In the genomic region with DNA sequence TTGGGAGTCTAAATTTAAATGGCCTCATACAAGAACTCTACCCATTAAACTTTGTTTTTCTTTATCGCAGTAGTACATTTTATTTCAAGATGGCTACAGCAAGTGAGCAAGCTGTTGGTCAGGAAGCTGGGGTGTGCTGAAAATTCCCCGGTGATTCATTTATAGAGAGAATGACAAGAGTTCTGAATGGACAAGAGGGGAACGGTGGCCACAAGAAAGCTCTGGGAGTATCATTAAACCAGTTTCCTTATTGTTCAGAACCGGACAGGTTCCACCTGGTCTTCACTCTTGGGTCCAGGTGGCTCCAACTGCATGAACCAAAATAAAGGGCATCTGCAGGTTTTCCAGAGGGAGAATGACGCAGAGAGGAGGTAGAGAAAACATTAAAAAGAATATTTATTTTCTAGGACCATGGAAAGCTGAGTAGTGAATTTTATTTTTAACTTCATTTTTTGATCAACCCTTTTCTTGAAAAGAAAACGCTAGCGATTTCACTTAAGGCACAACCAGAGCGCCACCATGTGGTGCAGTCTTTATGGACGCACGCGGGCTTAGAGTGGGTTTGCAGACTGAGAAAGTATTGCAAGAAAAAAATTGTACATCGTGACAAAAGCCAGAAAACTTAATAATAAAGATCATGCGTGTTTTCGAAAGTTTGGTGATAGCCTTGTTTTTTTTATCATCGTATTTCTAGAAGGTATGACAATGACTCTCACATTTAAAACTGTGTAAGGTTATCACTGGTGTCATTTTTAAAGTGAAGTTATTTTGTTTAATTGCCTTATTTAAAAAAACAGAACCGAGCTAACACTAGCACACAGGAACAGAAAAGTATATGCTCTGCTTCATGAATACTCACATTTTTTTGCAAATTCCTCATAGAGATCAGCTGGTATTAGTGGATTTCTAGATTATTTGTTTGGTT, we compare ENCODE assay signal across 11 cellular contexts.
DNase-seq lines count a peak whose midpoint lies in the region; ATAC-seq and TF ChIP-seq lines count a peak whose summit lies in the region.
"Had no signal": no experiment of that assay in that cellular context is flagged by ENCODE, and none has a peak within 500 bp of the region (broad histone marks: within the 10 kb centered on the region; RNA-seq: fewer than 3 reads in every experiment).

No MANE protein-coding gene starts in this region.

- no peaks in the 10 kb centered on the region for H3K79me2 ChIP-seq in smooth muscle cell (ENCODE audit: low read depth)

- H3K36me3 ChIP-seq in adipocyte (ENCODE audit: control insufficient read depth, insufficient read depth, low read length, severe bottlenecking), result no peaks in the 10 kb centered on the region
- no peaks in the 10 kb centered on the region for H3K36me3 ChIP-seq in smooth muscle cell (ENCODE audit: low read depth)

- no peaks in the 10 kb centered on the region for H3K36me3 Mint-ChIP-seq in activated naive CD4-positive, alpha-beta T cell treated with anti-CD3 and anti-CD28 coated beads, Interleukin-2, amount 10 ng/mL, durations not matched to agents 7 days and 5 days
- H3K36me3 Mint-ChIP-seq: CD4-positive, CD25-positive, alpha-beta regulatory T cell had no signal

- H3K4me1 ChIP-seq in adipocyte (ENCODE audit: control insufficient read depth, insufficient read depth, low read length), result no peaks in the 10 kb centered on the region
- H3K4me1 ChIP-seq in smooth muscle cell (ENCODE audit: low read depth), result no peaks in the 10 kb centered on the region

- peak overlapping the region; percentile 34 for H2AFZ ChIP-seq in smooth muscle cell (ENCODE audit: low read depth)

- H3K27ac Mint-ChIP-seq in activated naive CD4-positive, alpha-beta T cell treated with anti-CD3 and anti-CD28 coated beads, Interleukin-2, amount 10 ng/mL, durations not matched to agents 7 days and 5 days, result no peak overlapping the region
- H3K27ac Mint-ChIP-seq: activated naive CD4-positive, alpha-beta T cell treated with anti-CD3 and anti-CD28 coated beads, Interleukin-2, amount 50 U/mL, for 72 hours; CD4-positive, CD25-positive, alpha-beta regulatory T cell; stimulated activated naive CD8-positive, alpha-beta T cell treated with anti-CD3 and anti-CD28 coated beads, Interleukin-15, amount 100 ng/mL, for 72 hours had no signal

- H3K27me3 Mint-ChIP-seq in activated naive CD4-positive, alpha-beta T cell treated with anti-CD3 and anti-CD28 coated beads, Interleukin-2, amount 10 ng/mL, durations not matched to agents 7 days and 5 days, result no peaks in the 10 kb centered on the region
- H3K27me3 Mint-ChIP-seq: CD4-positive, CD25-positive, alpha-beta regulatory T cell; stimulated activated naive CD8-positive, alpha-beta T cell treated with anti-CD3 and anti-CD28 coated beads, Interleukin-15, amount 100 ng/mL, for 72 hours had no signal

- H3K9ac ChIP-seq in adipocyte (ENCODE audit: low read length) (no peak overlapping the region), smooth muscle cell (ENCODE audit: low read depth) (no peak overlapping the region)

- no peak overlapping the region for H3K27ac ChIP-seq in smooth muscle cell (ENCODE audit: low read depth)

- no peaks in the 10 kb centered on the region for H3K4me1 Mint-ChIP-seq in activated naive CD4-positive, alpha-beta T cell treated with anti-CD3 and anti-CD28 coated beads, Interleukin-2, amount 10 ng/mL, durations not matched to agents 7 days and 5 days
- H3K4me1 Mint-ChIP-seq: CD4-positive, CD25-positive, alpha-beta regulatory T cell; stimulated activated naive CD8-positive, alpha-beta T cell treated with anti-CD3 and anti-CD28 coated beads, Interleukin-15, amount 100 ng/mL, for 72 hours had no signal

- peak; percentile 57 for ATAC-seq in HG02870 (IDR thresholded peaks at IDR 0.05; ENCODE audit: unreplicated experiment)
- ATAC-seq: activated naive CD4-positive, alpha-beta T cell treated with anti-CD3 and anti-CD28 coated beads, Interleukin-2, amount 50 U/mL, for 72 hours; stimulated activated naive CD8-positive, alpha-beta T cell treated with anti-CD3 and anti-CD28 coated beads, Interleukin-15, amount 100 ng/mL, for 72 hours had no signal

- WGBS in smooth muscle cell (ENCODE audit: low lambda C conversion rate), result 28% methylated on average over 16 of the region's 16 CpGs

- no peaks in the 10 kb centered on the region for H3F3A ChIP-seq in smooth muscle cell (ENCODE audit: low read depth)

- H3K4me2 ChIP-seq in smooth muscle cell, result peak overlapping the region; percentile 62

- peak; percentile 8 to 11 for DNase-seq in activated CD4-positive, alpha-beta T cell treated with anti-CD3 and anti-CD28 coated beads, Interleukin-2, amount 50 U/mL, for 48 hours
- DNase-seq in activated CD4-positive, alpha-beta T cell treated with anti-CD3 and anti-CD28 coated beads, Interleukin-2, amount 50 U/mL, for 4 hours, result no peak
- DNase-seq in NCI-H2081 treated with DMSO at 0.1 percent for 48 hours (lab: John Stamatoyannopoulos, UW) (peak; percentile 52), adipocyte (ENCODE audit: low read depth) (peak; percentile 87), hippocampal formation (lab: John Stamatoyannopoulos, UW) (peak; percentile 31 to 56), smooth muscle cell (lab: John Stamatoyannopoulos, UW; ENCODE audit: unreplicated experiment) (peak; percentile 0)
- DNase-seq in activated naive CD4-positive, alpha-beta T cell treated with anti-CD3 and anti-CD28 coated beads, Interleukin-2, amount 10 ng/mL, durations not matched to agents 7 days and 5 days, result no peak

- H3K9me3 ChIP-seq in adipocyte (ENCODE audit: control insufficient read depth, low read length), result peaks cover 2% of the 10 kb centered on the region
- no peaks in the 10 kb centered on the region for H3K9me3 ChIP-seq in smooth muscle cell (replicated peaks; ENCODE audit: low read depth)

- peak; percentile 82 for TF ChIP-seq CTCF in smooth muscle cell (IDR thresholded peaks at IDR 0.05; ENCODE audit: borderline replicate concordance, insufficient read depth, poor library complexity, severe bottlenecking)

- H3K27me3 ChIP-seq in adipocyte (replicated peaks; ENCODE audit: control insufficient read depth, insufficient read depth, low read length), result no peaks in the 10 kb centered on the region
- no peaks in the 10 kb centered on the region for H3K27me3 ChIP-seq in smooth muscle cell (ENCODE audit: low read depth)

- H3K4me3 Mint-ChIP-seq in activated naive CD4-positive, alpha-beta T cell treated with anti-CD3 and anti-CD28 coated beads, Interleukin-2, amount 10 ng/mL, durations not matched to agents 7 days and 5 days, result no peak overlapping the region
- H3K4me3 Mint-ChIP-seq: CD4-positive, CD25-positive, alpha-beta regulatory T cell; stimulated activated naive CD8-positive, alpha-beta T cell treated with anti-CD3 and anti-CD28 coated beads, Interleukin-15, amount 100 ng/mL, for 72 hours had no signal

- H3K4me3 ChIP-seq in adipocyte (ENCODE audit: low read length) (no peak overlapping the region), smooth muscle cell (no peak overlapping the region)

- CTCF ChIA-PET in activated naive CD4-positive, alpha-beta T cell treated with anti-CD3 and anti-CD28 coated beads, Interleukin-2, amount 10 ng/mL, durations not matched to agents 7 days and 5 days (lab: Charles Lee), result interaction anchor here (2.9 kb wide), 1 partner anchor 200 kb away, joined by 11 read pairs; no protein-coding TSS in a partner anchor

- peaks cover 5% of the 10 kb centered on the region for H3K9me3 Mint-ChIP-seq in activated naive CD4-positive, alpha-beta T cell treated with anti-CD3 and anti-CD28 coated beads, Interleukin-2, amount 10 ng/mL, durations not matched to agents 7 days and 5 days

- H4K20me1 ChIP-seq in smooth muscle cell (ENCODE audit: low read depth), result no peaks in the 10 kb centered on the region

Comparison
In these comparisons a context has a peak if more than half of its experiments do, and no peak if none do; other contexts are left out.
1. DNase-seq: peak in activated CD4-positive, alpha-beta T cell treated with anti-CD3 and anti-CD28 coated beads, Interleukin-2, amount 50 U/mL, for 48 hours (2 of 2), NCI-H2081 treated with DMSO at 0.1 percent for 48 hours (single experiment), adipocyte (single experiment), hippocampal formation (2 of 2) and smooth muscle cell (single experiment); none in activated CD4-positive, alpha-beta T cell treated with anti-CD3 and anti-CD28 coated beads, Interleukin-2, amount 50 U/mL, for 4 hours (0 of 2) and activated naive CD4-positive, alpha-beta T cell treated with anti-CD3 and anti-CD28 coated beads, Interleukin-2, amount 10 ng/mL, durations not matched to agents 7 days and 5 days (single experiment).